In the genomic region with DNA sequence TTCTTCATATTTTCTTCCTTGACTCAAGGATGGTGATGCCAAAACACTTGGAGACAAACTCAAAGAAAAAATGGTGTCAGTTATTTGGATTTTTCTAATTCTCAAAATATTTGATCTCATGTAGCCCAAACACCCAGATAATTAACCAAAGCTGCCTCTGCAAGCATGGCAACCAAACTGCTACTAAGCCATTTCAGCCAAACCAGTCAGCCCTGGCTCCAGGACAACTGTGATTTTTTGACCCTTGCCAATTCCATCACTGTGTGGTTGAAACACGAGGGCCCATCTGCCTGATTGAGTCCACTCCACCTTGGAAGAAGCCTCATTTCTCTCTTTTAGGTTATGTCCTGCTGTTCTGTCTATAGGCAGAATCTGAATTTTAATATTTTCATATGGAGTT, we compare ENCODE assay signal across 26 cellular contexts.
"Had no signal": no experiment of that assay in that cellular context is flagged by ENCODE, and none has a peak within 500 bp of the region (broad histone marks: within the 10 kb centered on the region; RNA-seq: fewer than 3 reads in every experiment).

No MANE protein-coding gene starts in this region.

- H3K36me3 ChIP-seq: colonic mucosa, esophagus muscularis mucosa, esophagus squamous epithelium, gastrocnemius medialis, gastroesophageal sphincter, heart left ventricle, heart right ventricle had no signal

- H3K27me3 ChIP-seq: colonic mucosa, dorsolateral prefrontal cortex, esophagus muscularis mucosa, esophagus squamous epithelium, foreskin keratinocyte, gastrocnemius medialis, gastroesophageal sphincter, heart left ventricle, heart right ventricle, hepatocyte had no signal

- H3K27ac ChIP-seq: colonic mucosa, coronary artery, dorsolateral prefrontal cortex, epithelial cell of prostate, esophagus muscularis mucosa, esophagus squamous epithelium, foreskin keratinocyte, gastrocnemius medialis, gastroesophageal sphincter, heart left ventricle, heart right ventricle, hepatocyte had no signal

- H2AFZ ChIP-seq: hepatocyte had no signal

- H3K79me2 ChIP-seq: hepatocyte had no signal

- H3K4me1 ChIP-seq: colonic mucosa, foreskin keratinocyte, gastrocnemius medialis, heart left ventricle, heart right ventricle had no signal

- H3K9me3 ChIP-seq: colonic mucosa, esophagus squamous epithelium had no signal

- ATAC-seq: effector memory CD8-positive, alpha-beta T cell; esophagus mucosa; foreskin keratinocyte; gastrocnemius medialis; gastroesophageal sphincter; heart left ventricle; heart right ventricle had no signal

- H3K4me2 ChIP-seq: hepatocyte had no signal

- DNase-seq: colonic mucosa; cortex of kidney; dermis blood vessel endothelial cell; dorsolateral prefrontal cortex; effector CD4-positive, alpha-beta T cell; effector CD8-positive, alpha-beta T cell; effector memory CD4-positive, alpha-beta T cell; effector memory CD8-positive, alpha-beta T cell; endodermal cell; erythroblast; esophagus squamous epithelium; foreskin fibroblast; foreskin keratinocyte; foreskin melanocyte; gastrocnemius medialis; glutamatergic neuron; head of caudate nucleus; heart left ventricle; heart right ventricle; hippocampal formation had no signal

- H3K4me3 ChIP-seq: colonic mucosa, coronary artery, dorsolateral prefrontal cortex, esophagus muscularis mucosa, esophagus squamous epithelium, gastrocnemius medialis, gastroesophageal sphincter, heart left ventricle, heart right ventricle, hepatocyte had no signal
